11 cellular contexts compared by ENCODE assay signal in genomic region chr14:98210045-98210678, GRCh38.
DNase-seq lines count a peak whose midpoint lies in the region; ATAC-seq, FAIRE-seq and TF ChIP-seq lines count a peak whose summit lies in the region.
"Had no signal": no experiment of that assay in that cellular context is flagged by ENCODE, and none has a peak within 500 bp of the region (broad histone marks: within the 10 kb centered on the region; RNA-seq: fewer than 3 reads in every experiment).

No MANE protein-coding gene starts in this region.

- H3K4me1 ChIP-seq in HEK293 (ENCODE audit: control insufficient read depth, insufficient read depth, low read length) (no peaks in the 10 kb centered on the region), small intestine (ENCODE audit: control insufficient read depth in 2 of 2, insufficient read depth in 1 of 2, low read depth in 1 of 2, low read length in 1 of 2) (no peaks in the 10 kb centered on the region)

- H3K4me3 Mint-ChIP-seq in activated naive CD4-positive, alpha-beta T cell treated with anti-CD3 and anti-CD28 coated beads, Interleukin-2, amount 10 ng/mL, durations not matched to agents 7 days and 5 days = peak overlapping the region; percentile 37

- no peak overlapping the region for H3K27ac ChIP-seq in HEK293 (ENCODE audit: extremely low read depth, low read depth, low read length)
- peak overlapping the region in 1 of 2 donors; percentile 11 for H3K27ac ChIP-seq in small intestine (ENCODE audit: low read depth in 1 of 2, low read length in 1 of 2)
- H3K27ac ChIP-seq: C4-2B had no signal

- H3K4me3 ChIP-seq in HEK293 (ENCODE audit: low read depth, low read length) (no peak overlapping the region), small intestine (ENCODE audit: low read depth in 1 of 2, low read length in 2 of 2) (no peak overlapping the region)

- DNase-seq in activated CD4-positive, alpha-beta T cell treated with anti-CD3 and anti-CD28 coated beads for 4 hours = peak; percentile 37 to 50
- DNase-seq in activated naive CD4-positive, alpha-beta T cell treated with anti-CD3 and anti-CD28 coated beads, Interleukin-2, amount 10 ng/mL, durations not matched to agents 7 days and 5 days = peak; percentile 60
- DNase-seq in small intestine (peak; percentile 27), LoVo (ENCODE audit: low spot score) (no peak), NCI-H345 (lab: John Stamatoyannopoulos, UW) (no peak)
- DNase-seq: IMR-90 had no signal

- ATAC-seq in GM21786 (IDR thresholded peaks at IDR 0.05; ENCODE audit: unreplicated experiment) = no peak
- no peak for ATAC-seq in GM18867 (IDR thresholded peaks at IDR 0.05; ENCODE audit: unreplicated experiment)

- no peaks in the 10 kb centered on the region for H3K36me3 ChIP-seq in HEK293 (ENCODE audit: control insufficient read depth in 2 of 2, insufficient read depth in 1 of 2, low read length in 2 of 2)
- no peaks in the 10 kb centered on the region for H3K36me3 ChIP-seq in small intestine (ENCODE audit: control insufficient read depth in 2 of 2, insufficient read depth in 2 of 2, low read length in 2 of 2)

- peaks cover 4% of the 10 kb centered on the region for H3K36me3 Mint-ChIP-seq in activated naive CD4-positive, alpha-beta T cell treated with anti-CD3 and anti-CD28 coated beads, Interleukin-2, amount 10 ng/mL, durations not matched to agents 7 days and 5 days

- peaks cover 2% of the 10 kb centered on the region for H3K9me3 Mint-ChIP-seq in activated naive CD4-positive, alpha-beta T cell treated with anti-CD3 and anti-CD28 coated beads, Interleukin-2, amount 10 ng/mL, durations not matched to agents 7 days and 5 days

- CTCF ChIA-PET in HEK293 (lab: Yijun Ruan, JAX) = interaction anchor here (0.8 kb wide), 1 partner anchor 1056 kb away, joined by 8 read pairs; no protein-coding TSS in a partner anchor
- CTCF ChIA-PET in activated naive CD4-positive, alpha-beta T cell treated with anti-CD3 and anti-CD28 coated beads, Interleukin-2, amount 10 ng/mL, durations not matched to agents 7 days and 5 days (lab: Charles Lee) = interaction anchor here (0.7 to 1.2 kb wide), 4 partner anchors 9 to 20 kb away, joined by 3 read pairs; no protein-coding TSS in a partner anchor

- H3K27ac Mint-ChIP-seq in activated naive CD4-positive, alpha-beta T cell treated with anti-CD3 and anti-CD28 coated beads, Interleukin-2, amount 10 ng/mL, durations not matched to agents 7 days and 5 days = peak overlapping the region; percentile 89

- peaks cover 79% of the 10 kb centered on the region for H3K4me1 Mint-ChIP-seq in activated naive CD4-positive, alpha-beta T cell treated with anti-CD3 and anti-CD28 coated beads, Interleukin-2, amount 10 ng/mL, durations not matched to agents 7 days and 5 days

- POLR2A ChIA-PET in HEK293 (lab: Yijun Ruan, JAX) = no interaction called here

- no peak for TF ChIP-seq CTCF in HEK293 (tag by site-specific recombination; IDR thresholded peaks at IDR 0.05)

- no peaks in the 10 kb centered on the region for H3K9me3 ChIP-seq in HEK293 (ENCODE audit: control insufficient read depth, insufficient read depth, low read depth, low read length)
- peaks cover 1% of the 10 kb centered on the region for H3K9me3 ChIP-seq in small intestine (ENCODE audit: control insufficient read depth, low read depth)

- peaks cover 5% of the 10 kb centered on the region for H3K27me3 Mint-ChIP-seq in activated naive CD4-positive, alpha-beta T cell treated with anti-CD3 and anti-CD28 coated beads, Interleukin-2, amount 10 ng/mL, durations not matched to agents 7 days and 5 days

- no peaks in the 10 kb centered on the region for H3K27me3 ChIP-seq in small intestine (ENCODE audit: control insufficient read depth in 2 of 2, insufficient read depth in 2 of 2, low read length in 2 of 2)

- no peak for FAIRE-seq in small intestine (lab: Jason Lieb, UNC)
- FAIRE-seq: GM12892 had no signal

- 28 to 47% (median 42%) methylated on average over 12 of the region's 12 CpGs for WGBS in small intestine, 3 donors

TF ChIP-seq in HEK293, 187 proteins besides CTCF, POLR2A, EP300 and RAD21:
- no peak for TF ChIP-seq HOXD13 (CRISPR knock-in tag; IDR thresholded peaks at IDR 0.05; ENCODE audit: borderline replicate concordance)
- TF ChIP-seq GLIS1 (tag by site-specific recombination; IDR thresholded peaks at IDR 0.05) = no peak
- 0 out of 2 replicates have a peak, but pooled peaks have one; percentile 20 for TF ChIP-seq TRIM28 (IDR thresholded peaks at IDR 0.05; ENCODE audit: borderline replicate concordance, low read length)
- TF ChIP-seq ZIC2 (tag by site-specific recombination; IDR thresholded peaks at IDR 0.05) = peak; percentile 81

Comparison
In these comparisons a context has a peak if more than half of its experiments do, and no peak if none do; other contexts are left out.
1. DNase-seq: peak in activated CD4-positive, alpha-beta T cell treated with anti-CD3 and anti-CD28 coated beads for 4 hours (2 of 2), activated naive CD4-positive, alpha-beta T cell treated with anti-CD3 and anti-CD28 coated beads, Interleukin-2, amount 10 ng/mL, durations not matched to agents 7 days and 5 days (single experiment) and small intestine (single experiment); none in LoVo (single experiment) and NCI-H345 (single experiment).